ENCODE assay signal across 1 cellular context in the genomic region with DNA sequence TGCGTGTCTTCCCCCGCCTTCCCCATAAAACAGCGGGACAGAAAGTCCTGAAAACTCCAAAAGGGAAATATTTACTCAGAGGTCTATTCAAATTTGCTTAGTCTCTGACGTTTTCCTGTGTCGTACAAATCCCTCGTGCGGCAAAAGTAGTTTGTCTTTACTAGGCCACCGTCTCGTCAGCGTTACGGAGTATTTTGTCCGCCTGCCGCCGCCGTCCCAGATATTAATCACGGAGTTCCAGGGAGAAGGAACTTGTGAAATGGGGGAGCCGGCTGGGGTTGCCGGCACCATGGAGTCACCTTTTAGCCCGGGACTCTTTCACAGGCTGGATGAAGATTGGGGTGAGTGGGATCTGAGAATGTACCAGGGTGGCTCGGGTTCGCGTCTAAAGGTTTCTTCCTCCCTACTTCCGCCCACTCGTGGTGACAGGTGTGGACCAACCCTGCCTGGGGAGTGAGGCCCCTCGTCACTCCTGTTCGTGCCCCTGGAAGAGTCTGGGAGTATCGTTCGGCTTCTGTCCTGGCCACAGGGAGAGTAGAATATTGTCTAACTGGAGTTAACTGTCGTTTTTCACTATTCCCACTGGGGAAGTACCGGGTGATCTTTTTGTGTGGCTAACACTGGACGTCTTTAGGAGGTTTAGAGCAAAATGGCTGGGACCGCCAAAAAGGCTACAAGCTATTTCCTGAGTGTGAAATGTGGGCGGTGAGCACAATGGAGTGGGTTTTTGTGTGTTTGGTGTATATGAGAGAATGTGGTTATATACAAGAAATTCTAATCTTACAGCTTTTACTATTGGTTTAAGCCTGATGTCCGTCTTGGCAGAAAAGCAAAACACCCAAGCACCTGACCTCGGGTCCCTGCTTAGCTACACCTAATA.
A peak's percentile ranks its signal among the peaks of the same experiment; 100 is the strongest.
TF ChIP-seq lines count a peak whose summit lies in the region.

A gene with protein sequence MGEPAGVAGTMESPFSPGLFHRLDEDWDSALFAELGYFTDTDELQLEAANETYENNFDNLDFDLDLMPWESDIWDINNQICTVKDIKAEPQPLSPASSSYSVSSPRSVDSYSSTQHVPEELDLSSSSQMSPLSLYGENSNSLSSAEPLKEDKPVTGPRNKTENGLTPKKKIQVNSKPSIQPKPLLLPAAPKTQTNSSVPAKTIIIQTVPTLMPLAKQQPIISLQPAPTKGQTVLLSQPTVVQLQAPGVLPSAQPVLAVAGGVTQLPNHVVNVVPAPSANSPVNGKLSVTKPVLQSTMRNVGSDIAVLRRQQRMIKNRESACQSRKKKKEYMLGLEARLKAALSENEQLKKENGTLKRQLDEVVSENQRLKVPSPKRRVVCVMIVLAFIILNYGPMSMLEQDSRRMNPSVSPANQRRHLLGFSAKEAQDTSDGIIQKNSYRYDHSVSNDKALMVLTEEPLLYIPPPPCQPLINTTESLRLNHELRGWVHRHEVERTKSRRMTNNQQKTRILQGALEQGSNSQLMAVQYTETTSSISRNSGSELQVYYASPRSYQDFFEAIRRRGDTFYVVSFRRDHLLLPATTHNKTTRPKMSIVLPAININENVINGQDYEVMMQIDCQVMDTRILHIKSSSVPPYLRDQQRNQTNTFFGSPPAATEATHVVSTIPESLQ (plus strand): TSS at position 219 of the 880 bp plus-strand sequence. CDS start 41 bp downstream, at position 260.

TF ChIP-seq in K562, 482 proteins besides CTCF, POLR2A, EP300 and RAD21 (continued from another document and continues in another):
- TF ChIP-seq, protein P1, sequence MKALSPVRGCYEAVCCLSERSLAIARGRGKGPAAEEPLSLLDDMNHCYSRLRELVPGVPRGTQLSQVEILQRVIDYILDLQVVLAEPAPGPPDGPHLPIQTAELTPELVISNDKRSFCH (CRISPR knock-in tag; IDR thresholded peaks at IDR 0.05) = no peak
- TF ChIP-seq, protein P1 (tag; IDR thresholded peaks at IDR 0.05) = no peak
- TF ChIP-seq GATAD2B (IDR thresholded peaks at IDR 0.05; ENCODE audit: borderline replicate concordance) (peak; percentile 64; the same call in 1 of the 2 replicates), ZNF589 (CRISPR knock-in tag; IDR thresholded peaks at IDR 0.05; ENCODE audit: low read depth) (no peak; the same call in 1 of the 2 replicates), TCF7 (IDR thresholded peaks at IDR 0.05; ENCODE audit: borderline replicate concordance) (no peak), FUS (optimal IDR thresholded peaks at IDR 0.05; ENCODE audit: low read depth, low read length) (no peak), ZSCAN29 (IDR thresholded peaks at IDR 0.05) (peak; percentile 58; the same call in 1 of the 2 replicates), ZNF644 (tag; IDR thresholded peaks at IDR 0.05; ENCODE audit: low read depth) (no peak), KLF13 (tag; IDR thresholded peaks at IDR 0.05; ENCODE audit: borderline replicate concordance, low read depth) (no peak), THRAP3 (IDR thresholded peaks at IDR 0.05; ENCODE audit: borderline replicate concordance) (no peak), PTTG1 (tag; IDR thresholded peaks at IDR 0.05; ENCODE audit: low read depth) (no peak), NFRKB (IDR thresholded peaks at IDR 0.05; ENCODE audit: low read depth) (peak; percentile 90), MYBL2 (IDR thresholded peaks at IDR 0.05; ENCODE audit: low read depth) (peak; percentile 60; the same call in 1 of the 2 replicates), MYBL2 (CRISPR knock-in tag; IDR thresholded peaks at IDR 0.05; ENCODE audit: borderline replicate concordance) (no peak), PCBP2 (IDR thresholded peaks at IDR 0.05; ENCODE audit: low read depth, low read length, poor library complexity, severe bottlenecking) (no peak), MTA2 (IDR thresholded peaks at IDR 0.05; ENCODE audit: low read depth) (peak; percentile 40), HLTF (IDR thresholded peaks at IDR 0.05) (no peak), ZNF79 (CRISPR knock-in tag; IDR thresholded peaks at IDR 0.05; ENCODE audit: low read depth) (no peak), SRSF7 (optimal IDR thresholded peaks at IDR 0.05; ENCODE audit: low read depth, low read length) (no peak), FOXK2 (conservative IDR thresholded peaks at IDR 0.05 in 1 of 2, IDR thresholded peaks at IDR 0.05 in 1 of 2; ENCODE audit: low read depth in 2 of 2) (peak; percentile 68 to 83), RB1 (IDR thresholded peaks at IDR 0.05; ENCODE audit: low read depth) (peak; percentile 36), KDM5B (IDR thresholded peaks at IDR 0.05; ENCODE audit: insufficient replicate concordance, low read depth, low read length) (peak; percentile 83), JUN (IDR thresholded peaks at IDR 0.05; ENCODE audit: borderline replicate concordance, low read depth, low read length) (peak; percentile 70), JUN (CRISPR knock-in tag; IDR thresholded peaks at IDR 0.05; ENCODE audit: borderline replicate concordance) (no peak), ZFP30 (CRISPR knock-in tag; IDR thresholded peaks at IDR 0.05; ENCODE audit: borderline replicate concordance) (no peak), NCOA1 (IDR thresholded peaks at IDR 0.05; ENCODE audit: low read depth) (peak; percentile 89), EP400 (IDR thresholded peaks at IDR 0.05) (peak; percentile 89), NR4A1 (CRISPR knock-in tag; IDR thresholded peaks at IDR 0.05) (no peak), NR4A1 (tag; IDR thresholded peaks at IDR 0.05) (no peak), SMARCA5 (IDR thresholded peaks at IDR 0.05) (no peak), SRSF3 (IDR thresholded peaks at IDR 0.05; ENCODE audit: insufficient read depth, low read length) (no peak), POLR3A (IDR thresholded peaks at IDR 0.05; ENCODE audit: borderline replicate concordance, extremely low read depth, insufficient read depth, insufficient read length) (no peak), TCF3 (CRISPR knock-in tag; IDR thresholded peaks at IDR 0.05) (peak; percentile 29; the same call in 1 of the 2 replicates), EGR1 (conservative IDR thresholded peaks at IDR 0.05) (peak; percentile 75), NCOA4 (IDR thresholded peaks at IDR 0.05; ENCODE audit: partially characterized antibody) (peak; percentile 33), LARP7 (IDR thresholded peaks at IDR 0.05) (0 out of 2 replicates have a peak, but pooled peaks have one; percentile 67)
- TF ChIP-seq, protein P2, sequence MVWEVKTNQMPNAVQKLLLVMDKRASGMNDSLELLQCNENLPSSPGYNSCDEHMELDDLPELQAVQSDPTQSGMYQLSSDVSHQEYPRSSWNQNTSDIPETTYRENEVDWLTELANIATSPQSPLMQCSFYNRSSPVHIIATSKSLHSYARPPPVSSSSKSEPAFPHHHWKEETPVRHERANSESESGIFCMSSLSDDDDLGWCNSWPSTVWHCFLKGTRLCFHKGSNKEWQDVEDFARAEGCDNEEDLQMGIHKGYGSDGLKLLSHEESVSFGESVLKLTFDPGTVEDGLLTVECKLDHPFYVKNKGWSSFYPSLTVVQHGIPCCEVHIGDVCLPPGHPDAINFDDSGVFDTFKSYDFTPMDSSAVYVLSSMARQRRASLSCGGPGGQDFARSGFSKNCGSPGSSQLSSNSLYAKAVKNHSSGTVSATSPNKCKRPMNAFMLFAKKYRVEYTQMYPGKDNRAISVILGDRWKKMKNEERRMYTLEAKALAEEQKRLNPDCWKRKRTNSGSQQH (CRISPR knock-in tag; IDR thresholded peaks at IDR 0.05) = no peak
- TF ChIP-seq, protein P3, sequence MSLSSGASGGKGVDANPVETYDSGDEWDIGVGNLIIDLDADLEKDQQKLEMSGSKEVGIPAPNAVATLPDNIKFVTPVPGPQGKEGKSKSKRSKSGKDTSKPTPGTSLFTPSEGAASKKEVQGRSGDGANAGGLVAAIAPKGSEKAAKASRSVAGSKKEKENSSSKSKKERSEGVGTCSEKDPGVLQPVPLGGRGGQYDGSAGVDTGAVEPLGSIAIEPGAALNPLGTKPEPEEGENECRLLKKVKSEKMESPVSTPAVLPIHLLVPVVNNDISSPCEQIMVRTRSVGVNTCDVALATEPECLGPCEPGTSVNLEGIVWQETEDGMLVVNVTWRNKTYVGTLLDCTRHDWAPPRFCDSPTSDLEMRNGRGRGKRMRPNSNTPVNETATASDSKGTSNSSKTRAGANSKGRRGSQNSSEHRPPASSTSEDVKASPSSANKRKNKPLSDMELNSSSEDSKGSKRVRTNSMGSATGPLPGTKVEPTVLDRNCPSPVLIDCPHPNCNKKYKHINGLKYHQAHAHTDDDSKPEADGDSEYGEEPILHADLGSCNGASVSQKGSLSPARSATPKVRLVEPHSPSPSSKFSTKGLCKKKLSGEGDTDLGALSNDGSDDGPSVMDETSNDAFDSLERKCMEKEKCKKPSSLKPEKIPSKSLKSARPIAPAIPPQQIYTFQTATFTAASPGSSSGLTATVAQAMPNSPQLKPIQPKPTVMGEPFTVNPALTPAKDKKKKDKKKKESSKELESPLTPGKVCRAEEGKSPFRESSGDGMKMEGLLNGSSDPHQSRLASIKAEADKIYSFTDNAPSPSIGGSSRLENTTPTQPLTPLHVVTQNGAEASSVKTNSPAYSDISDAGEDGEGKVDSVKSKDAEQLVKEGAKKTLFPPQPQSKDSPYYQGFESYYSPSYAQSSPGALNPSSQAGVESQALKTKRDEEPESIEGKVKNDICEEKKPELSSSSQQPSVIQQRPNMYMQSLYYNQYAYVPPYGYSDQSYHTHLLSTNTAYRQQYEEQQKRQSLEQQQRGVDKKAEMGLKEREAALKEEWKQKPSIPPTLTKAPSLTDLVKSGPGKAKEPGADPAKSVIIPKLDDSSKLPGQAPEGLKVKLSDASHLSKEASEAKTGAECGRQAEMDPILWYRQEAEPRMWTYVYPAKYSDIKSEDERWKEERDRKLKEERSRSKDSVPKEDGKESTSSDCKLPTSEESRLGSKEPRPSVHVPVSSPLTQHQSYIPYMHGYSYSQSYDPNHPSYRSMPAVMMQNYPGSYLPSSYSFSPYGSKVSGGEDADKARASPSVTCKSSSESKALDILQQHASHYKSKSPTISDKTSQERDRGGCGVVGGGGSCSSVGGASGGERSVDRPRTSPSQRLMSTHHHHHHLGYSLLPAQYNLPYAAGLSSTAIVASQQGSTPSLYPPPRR (CRISPR knock-in tag; IDR thresholded peaks at IDR 0.05; ENCODE audit: borderline replicate concordance) = 0 out of 2 replicates have a peak, but pooled peaks have one; percentile 2
- TF ChIP-seq, protein P4, sequence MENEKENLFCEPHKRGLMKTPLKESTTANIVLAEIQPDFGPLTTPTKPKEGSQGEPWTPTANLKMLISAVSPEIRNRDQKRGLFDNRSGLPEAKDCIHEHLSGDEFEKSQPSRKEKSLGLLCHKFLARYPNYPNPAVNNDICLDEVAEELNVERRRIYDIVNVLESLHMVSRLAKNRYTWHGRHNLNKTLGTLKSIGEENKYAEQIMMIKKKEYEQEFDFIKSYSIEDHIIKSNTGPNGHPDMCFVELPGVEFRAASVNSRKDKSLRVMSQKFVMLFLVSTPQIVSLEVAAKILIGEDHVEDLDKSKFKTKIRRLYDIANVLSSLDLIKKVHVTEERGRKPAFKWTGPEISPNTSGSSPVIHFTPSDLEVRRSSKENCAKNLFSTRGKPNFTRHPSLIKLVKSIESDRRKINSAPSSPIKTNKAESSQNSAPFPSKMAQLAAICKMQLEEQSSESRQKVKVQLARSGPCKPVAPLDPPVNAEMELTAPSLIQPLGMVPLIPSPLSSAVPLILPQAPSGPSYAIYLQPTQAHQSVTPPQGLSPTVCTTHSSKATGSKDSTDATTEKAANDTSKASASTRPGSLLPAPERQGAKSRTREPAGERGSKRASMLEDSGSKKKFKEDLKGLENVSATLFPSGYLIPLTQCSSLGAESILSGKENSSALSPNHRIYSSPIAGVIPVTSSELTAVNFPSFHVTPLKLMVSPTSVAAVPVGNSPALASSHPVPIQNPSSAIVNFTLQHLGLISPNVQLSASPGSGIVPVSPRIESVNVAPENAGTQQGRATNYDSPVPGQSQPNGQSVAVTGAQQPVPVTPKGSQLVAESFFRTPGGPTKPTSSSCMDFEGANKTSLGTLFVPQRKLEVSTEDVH (IDR thresholded peaks at IDR 0.05; ENCODE audit: low read depth, partially characterized antibody) = peak; percentile 67
- TF ChIP-seq, protein P5, sequence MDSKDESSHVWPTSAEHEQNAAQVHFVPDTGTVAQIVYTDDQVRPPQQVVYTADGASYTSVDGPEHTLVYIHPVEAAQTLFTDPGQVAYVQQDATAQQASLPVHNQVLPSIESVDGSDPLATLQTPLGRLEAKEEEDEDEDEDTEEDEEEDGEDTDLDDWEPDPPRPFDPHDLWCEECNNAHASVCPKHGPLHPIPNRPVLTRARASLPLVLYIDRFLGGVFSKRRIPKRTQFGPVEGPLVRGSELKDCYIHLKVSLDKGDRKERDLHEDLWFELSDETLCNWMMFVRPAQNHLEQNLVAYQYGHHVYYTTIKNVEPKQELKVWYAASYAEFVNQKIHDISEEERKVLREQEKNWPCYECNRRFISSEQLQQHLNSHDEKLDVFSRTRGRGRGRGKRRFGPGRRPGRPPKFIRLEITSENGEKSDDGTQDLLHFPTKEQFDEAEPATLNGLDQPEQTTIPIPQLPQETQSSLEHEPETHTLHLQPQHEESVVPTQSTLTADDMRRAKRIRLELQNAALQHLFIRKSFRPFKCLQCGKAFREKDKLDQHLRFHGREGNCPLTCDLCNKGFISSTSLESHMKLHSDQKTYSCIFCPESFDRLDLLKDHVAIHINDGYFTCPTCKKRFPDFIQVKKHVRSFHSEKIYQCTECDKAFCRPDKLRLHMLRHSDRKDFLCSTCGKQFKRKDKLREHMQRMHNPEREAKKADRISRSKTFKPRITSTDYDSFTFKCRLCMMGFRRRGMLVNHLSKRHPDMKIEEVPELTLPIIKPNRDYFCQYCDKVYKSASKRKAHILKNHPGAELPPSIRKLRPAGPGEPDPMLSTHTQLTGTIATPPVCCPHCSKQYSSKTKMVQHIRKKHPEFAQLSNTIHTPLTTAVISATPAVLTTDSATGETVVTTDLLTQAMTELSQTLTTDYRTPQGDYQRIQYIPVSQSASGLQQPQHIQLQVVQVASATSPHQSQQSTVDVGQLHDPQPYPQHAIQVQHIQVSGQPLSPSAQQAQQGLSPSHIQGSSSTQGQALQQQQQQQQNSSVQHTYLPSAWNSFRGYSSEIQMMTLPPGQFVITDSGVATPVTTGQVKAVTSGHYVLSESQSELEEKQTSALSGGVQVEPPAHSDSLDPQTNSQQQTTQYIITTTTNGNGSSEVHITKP (IDR thresholded peaks at IDR 0.05; ENCODE audit: partially characterized antibody) = peak; percentile 96
- TF ChIP-seq, protein P6, sequence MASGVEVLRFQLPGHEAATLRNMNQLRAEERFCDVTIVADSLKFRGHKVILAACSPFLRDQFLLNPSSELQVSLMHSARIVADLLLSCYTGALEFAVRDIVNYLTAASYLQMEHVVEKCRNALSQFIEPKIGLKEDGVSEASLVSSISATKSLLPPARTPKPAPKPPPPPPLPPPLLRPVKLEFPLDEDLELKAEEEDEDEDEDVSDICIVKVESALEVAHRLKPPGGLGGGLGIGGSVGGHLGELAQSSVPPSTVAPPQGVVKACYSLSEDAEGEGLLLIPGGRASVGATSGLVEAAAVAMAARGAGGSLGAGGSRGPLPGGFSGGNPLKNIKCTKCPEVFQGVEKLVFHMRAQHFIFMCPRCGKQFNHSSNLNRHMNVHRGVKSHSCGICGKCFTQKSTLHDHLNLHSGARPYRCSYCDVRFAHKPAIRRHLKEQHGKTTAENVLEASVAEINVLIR (CRISPR knock-in tag; IDR thresholded peaks at IDR 0.05) = peak; percentile 79
- TF ChIP-seq, protein P7, sequence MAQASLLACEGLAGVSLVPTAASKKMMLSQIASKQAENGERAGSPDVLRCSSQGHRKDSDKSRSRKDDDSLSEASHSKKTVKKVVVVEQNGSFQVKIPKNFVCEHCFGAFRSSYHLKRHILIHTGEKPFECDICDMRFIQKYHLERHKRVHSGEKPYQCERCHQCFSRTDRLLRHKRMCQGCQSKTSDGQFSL (CRISPR knock-in tag; IDR thresholded peaks at IDR 0.05) = peak; percentile 27; the same call in 1 of the 2 replicates
- TF ChIP-seq, protein P7 (tag; IDR thresholded peaks at IDR 0.05) = peak in 1 of 2 experiments; percentile 10; a peak in 1 of 4 replicates
